ENCODE assay signal across 9 cellular contexts in genomic region chr6:105560611-105561066, GRCh38.
DNase-seq lines count a peak whose midpoint lies in the region; ATAC-seq and TF ChIP-seq lines count a peak whose summit lies in the region.
"Had no signal": no experiment of that assay in that cellular context is flagged by ENCODE, and none has a peak within 500 bp of the region (broad histone marks: within the 10 kb centered on the region; RNA-seq: fewer than 3 reads in every experiment).

No MANE protein-coding gene starts in this region.

- H3K4me3 ChIP-seq in foreskin fibroblast (ENCODE audit: low read depth in 1 of 2, low read length in 2 of 2) (no peak overlapping the region), H7 (ENCODE audit: insufficient read depth, low read depth, low read length) (no peak overlapping the region)
- H3K4me3 ChIP-seq: spleen had no signal

- ATAC-seq in GM18868 (IDR thresholded peaks at IDR 0.05; ENCODE audit: unreplicated experiment) = peak; percentile 94
- ATAC-seq in GM21786 (IDR thresholded peaks at IDR 0.05; ENCODE audit: unreplicated experiment) = peak; percentile 96
- ATAC-seq in HG03575 (IDR thresholded peaks at IDR 0.05; ENCODE audit: extremely low read depth, insufficient number of reproducible peaks, low FRiP score, unreplicated experiment) = peak; percentile 80

- TF ChIP-seq CTCF in foreskin fibroblast (IDR thresholded peaks at IDR 0.05; ENCODE audit: low read depth, low read length) = no peak

- H3K27me3 ChIP-seq in H7 (ENCODE audit: control insufficient read depth, insufficient read depth, low read length) = no peaks in the 10 kb centered on the region
- H3K27me3 ChIP-seq: spleen had no signal

- intact Hi-C loops in posterior vena cava (cut with DNase I) = no loop called here

- DNase-seq in foreskin fibroblast (peak; percentile 25 to 63), NCI-H1930 (lab: John Stamatoyannopoulos, UW) (no peak), H7 (no peak), kidney glomerular epithelial cell (lab: John Stamatoyannopoulos, UW) (no peak), posterior vena cava (ENCODE audit: low spot score) (no peak)
- DNase-seq: spleen had no signal

- H3K36me3 ChIP-seq in H7 (replicated peaks; ENCODE audit: control insufficient read depth, insufficient read depth, low read length) = no peaks in the 10 kb centered on the region
- H3K36me3 ChIP-seq: spleen had no signal

Comparison
In these comparisons a context has a peak if more than half of its experiments do, and no peak if none do; other contexts are left out.
1. DNase-seq: peak in foreskin fibroblast (2 of 2); none in NCI-H1930 (0 of 2), H7 (single experiment), kidney glomerular epithelial cell (single experiment) and posterior vena cava (single experiment).
2. Peak in every context shown above with its lines, with median percentiles within 50 percentile points of each other: ATAC-seq.